Comparison of ENCODE assay signal across 14 cellular contexts in the genomic region with DNA sequence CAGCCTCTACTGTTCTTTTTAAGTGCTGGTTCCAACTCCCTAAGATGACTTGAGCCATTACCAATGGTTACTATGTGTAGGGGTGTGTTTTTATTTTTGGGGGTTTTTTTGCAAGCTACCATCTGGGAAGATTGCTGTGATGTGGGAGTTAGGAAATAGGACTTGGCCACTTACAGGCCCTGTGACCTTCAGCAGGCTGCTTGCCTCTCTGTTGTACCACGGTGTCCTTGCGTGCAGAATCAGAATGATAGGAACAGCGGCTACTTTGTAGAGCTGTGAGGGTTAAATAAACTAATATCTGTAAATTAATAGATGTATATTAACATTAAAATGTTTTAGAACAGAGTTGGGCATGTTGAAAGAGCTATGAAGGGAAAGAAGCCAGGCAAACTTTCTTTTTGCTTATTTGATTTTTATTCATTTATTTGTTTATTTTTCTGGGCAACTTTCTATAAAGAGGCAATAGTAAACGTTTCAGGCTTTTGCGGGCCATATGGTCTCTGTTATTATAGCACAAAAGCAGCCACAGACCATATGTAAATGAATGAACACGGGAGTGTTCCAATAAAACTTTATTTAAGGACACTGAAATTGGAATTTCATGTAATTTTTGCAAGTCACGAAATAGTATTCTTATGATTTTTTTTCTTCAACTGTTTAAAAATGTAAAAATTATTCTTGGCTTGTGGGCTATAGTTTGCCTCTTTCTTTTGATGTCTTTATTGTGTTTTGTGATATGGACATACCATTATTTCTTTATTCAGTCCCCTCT. TPM values are rescaled to one million over a fixed set of nuclear protein-coding genes. Genes with fewer than 3 reads are reported as not detected.
A peak's percentile ranks its signal among the peaks of the same experiment; 100 is the strongest.
DNase-seq lines count a peak whose midpoint lies in the region; TF ChIP-seq lines count a peak whose summit lies in the region.
"Had no signal": no experiment of that assay in that cellular context is flagged by ENCODE, and none has a peak within 500 bp of the region (broad histone marks: within the 10 kb centered on the region; RNA-seq: fewer than 3 reads in every experiment).

No MANE protein-coding gene starts in this region.

- DNase-seq in DMS 273 (lab: John Stamatoyannopoulos, UW; ENCODE audit: unreplicated experiment) (peak; percentile 26), DMS 273 treated with DMSO at 0.1 percent for 48 hours (lab: John Stamatoyannopoulos, UW) (no peak), MCF 10A (ENCODE audit: unreplicated experiment) (no peak), breast epithelium (ENCODE audit: low spot score in 2 of 2) (no peak), neural crest cell (ENCODE audit: low read depth, low spot score) (no peak), GM10248 (ENCODE audit: extremely low spot score) (no peak), AG08396 (ENCODE audit: low spot score) (no peak)
- DNase-seq: AML-193; Caco-2; CD8-positive, alpha-beta memory T cell; H7 had no signal

- H3K4me3 Mint-ChIP-seq in MCF 10A (ENCODE audit: unreplicated experiment) (no peak overlapping the region), neural crest cell (no peak overlapping the region)
- H3K4me3 Mint-ChIP-seq: CD8-positive, alpha-beta memory T cell; GM23338 had no signal

- intact Hi-C loops in MCF 10A (cut with micrococcal nuclease) = no loop called here
- intact Hi-C loops in breast epithelium (cut with DNase I; ENCODE audit: low total_unique reads) = no loop called here

- no peak for TF ChIP-seq CTCF in MCF 10A (IDR thresholded peaks at IDR 0.05; ENCODE audit: unreplicated experiment)
- TF ChIP-seq CTCF in breast epithelium (IDR thresholded peaks at IDR 0.05) = no peak
- no peak for TF ChIP-seq CTCF in neural crest cell (conservative IDR thresholded peaks at IDR 0.05)
- TF ChIP-seq CTCF in GM10248 (IDR thresholded peaks at IDR 0.05; ENCODE audit: control extremely low read depth, extremely low read depth, low read depth, missing control alignments) = no peak

- no peaks in the 10 kb centered on the region for H3K9me3 ChIP-seq in breast epithelium
- H3K9me3 ChIP-seq: BLaER1, Caco-2 had no signal

- H3K4me1 ChIP-seq in breast epithelium = no peaks in the 10 kb centered on the region
- H3K4me1 ChIP-seq: BLaER1, Caco-2 had no signal

- H3K27me3 Mint-ChIP-seq in MCF 10A (ENCODE audit: insufficient read depth, unreplicated experiment) (no peaks in the 10 kb centered on the region), neural crest cell (ENCODE audit: low read depth) (no peaks in the 10 kb centered on the region)
- H3K27me3 Mint-ChIP-seq: CD8-positive, alpha-beta memory T cell had no signal

- H3K9me3 Mint-ChIP-seq in MCF 10A (ENCODE audit: unreplicated experiment) (no peaks in the 10 kb centered on the region), neural crest cell (no peaks in the 10 kb centered on the region)
- H3K9me3 Mint-ChIP-seq: CD8-positive, alpha-beta memory T cell; GM23338 had no signal

- no peak for TF ChIP-seq POLR2A in breast epithelium (IDR thresholded peaks at IDR 0.05)

- H3K36me3 Mint-ChIP-seq in MCF 10A (ENCODE audit: insufficient read depth, unreplicated experiment) (peaks cover 44% of the 10 kb centered on the region), neural crest cell (ENCODE audit: low read depth) (peaks cover 3% of the 10 kb centered on the region)

- CTCF ChIA-PET in MCF 10A (lab: Yijun Ruan, JAX) (interaction anchor here (0.5 to 2.3 kb wide), 4 partner anchors 10 to 251 kb away, joined by 3 to 14 read pairs (median 4); no protein-coding TSS in a partner anchor), GM10248 (lab: Yijun Ruan, JAX) (interaction anchor here (0.9 to 2.0 kb wide), 3 partner anchors 11 to 251 kb away, joined by 3 to 5 read pairs (median 3); no protein-coding TSS in a partner anchor)

- H3K27me3 ChIP-seq in breast epithelium = no peaks in the 10 kb centered on the region
- H3K27me3 ChIP-seq: BLaER1 had no signal

- peak overlapping the region; percentile 35 for H3K27ac Mint-ChIP-seq in MCF 10A (ENCODE audit: low read depth, unreplicated experiment)
- H3K27ac Mint-ChIP-seq in neural crest cell (ENCODE audit: unreplicated experiment) = peak overlapping the region; percentile 50
- H3K27ac Mint-ChIP-seq: CD8-positive, alpha-beta memory T cell; GM23338 had no signal

- no peaks in the 10 kb centered on the region for H3K36me3 ChIP-seq in breast epithelium

- H3K4me1 Mint-ChIP-seq in MCF 10A (ENCODE audit: insufficient read depth, unreplicated experiment) (no peaks in the 10 kb centered on the region), neural crest cell (no peaks in the 10 kb centered on the region)
- H3K4me1 Mint-ChIP-seq: GM23338 had no signal

- POLR2A ChIA-PET in MCF 10A (lab: Yijun Ruan, JAX) = interaction anchor here (1.1 to 1.2 kb wide), 2 partner anchors 9 to 11 kb away, joined by 4 read pairs; no protein-coding TSS in a partner anchor
- POLR2A ChIA-PET in GM10248 (lab: Yijun Ruan, JAX) = no interaction called here

- H3K27ac ChIP-seq in breast epithelium = no peak overlapping the region
- H3K27ac ChIP-seq: 22Rv1, BLaER1 had no signal

- no TSS peak for BruUV-seq in MCF 10A (replicated peaks; lab: Mats Ljungman, UMichigan)

- H3K4me3 ChIP-seq in breast epithelium = no peak overlapping the region
- H3K4me3 ChIP-seq: BLaER1, GM23338 had no signal

RNA-seq across cellular contexts. Expression of a gene that starts 26.4 kb away (rescaled TPM):
- total RNA-seq in MCF 10A (2022) (88.8 and 104 TPM in 2 replicates), breast epithelium (100 to 1,000 TPM in 1 of 3 donors, 10 to 100 TPM in 2; 38.8 to 121 (median 67.2) TPM), neural crest cell (0.30 and 0.47 TPM in 2 replicates)

RNA-seq across cellular contexts. Expression of a gene that starts 58.5 kb away (rescaled TPM):
- total RNA-seq in MCF 10A (2022) (165 and 211 TPM in 2 replicates), breast epithelium (100 to 1,000 TPM; 391 to 498 (median 457) TPM), neural crest cell (285 and 304 TPM in 2 replicates)

Comparison
In these comparisons a context has a peak if more than half of its experiments do, and no peak if none do; other contexts are left out.
1. RNA of a gene that starts 26.4 kb away (total RNA-seq): 88.8 to 104 TPM in MCF 10A and 38.8 to 121 TPM in breast epithelium; 0.30 to 0.47 TPM in neural crest cell; every median in the first group is over 10 times any median in the second.